ENCODE assay signal across 13 cellular contexts in genomic region chr9:14156046-14156445, GRCh38.
A peak's percentile ranks its signal among the peaks of the same experiment; 100 is the strongest.
DNase-seq lines count a peak whose midpoint lies in the region; ATAC-seq, FAIRE-seq and TF ChIP-seq lines count a peak whose summit lies in the region.
"Had no signal": no experiment of that assay in that cellular context is flagged by ENCODE, and none has a peak within 500 bp of the region (broad histone marks: within the 10 kb centered on the region; RNA-seq: fewer than 3 reads in every experiment).

No MANE protein-coding gene starts in this region.

- no peak overlapping the region for H2BK5ac ChIP-seq in mesendoderm (ENCODE audit: low read length)

- FAIRE-seq in GM12892 (lab: Jason Lieb, UNC), result peak; percentile 76

- H3K36me3 ChIP-seq in mesendoderm (ENCODE audit: control insufficient read depth, insufficient read depth, low read length), result no peaks in the 10 kb centered on the region
- H3K36me3 ChIP-seq: BLaER1 treated with 17β-estradiol and CSF1 and Interleukin-3, amounts not matched to agents 10 nM and 100 nM; left lung; tibial artery had no signal

- H3K56ac ChIP-seq in mesendoderm (ENCODE audit: low read length), result no peak overlapping the region

- no peak overlapping the region for H4K8ac ChIP-seq in mesendoderm (ENCODE audit: low read depth, low read length)

- no peak overlapping the region for H3K4me3 ChIP-seq in mesendoderm (ENCODE audit: low read length)
- H3K4me3 ChIP-seq: BLaER1 treated with 17β-estradiol and CSF1 and Interleukin-3, amounts not matched to agents 10 nM and 100 nM; left lung; tibial artery had no signal

- H3K4me1 ChIP-seq in mesendoderm (ENCODE audit: control insufficient read depth, low read depth, low read length), result no peaks in the 10 kb centered on the region
- H3K4me1 ChIP-seq: BLaER1 treated with 17β-estradiol and CSF1 and Interleukin-3, amounts not matched to agents 10 nM and 100 nM had no signal

- no peak overlapping the region for H4K5ac ChIP-seq in mesendoderm (ENCODE audit: low read length)

- no peak overlapping the region for H3K9ac ChIP-seq in mesendoderm (ENCODE audit: low read length)
- H3K9ac ChIP-seq: BLaER1 treated with 17β-estradiol and CSF1 and Interleukin-3, amounts not matched to agents 10 nM and 100 nM had no signal

- H3K18ac ChIP-seq in mesendoderm (ENCODE audit: low read length), result no peak overlapping the region

- H3K79me1 ChIP-seq in mesendoderm (ENCODE audit: low read length), result no peaks in the 10 kb centered on the region

- H3K4me2 ChIP-seq in mesendoderm (ENCODE audit: low read length), result no peak overlapping the region
- H3K4me2 ChIP-seq: BLaER1 treated with 17β-estradiol and CSF1 and Interleukin-3, amounts not matched to agents 10 nM and 100 nM had no signal

- ATAC-seq in GM19395 (IDR thresholded peaks at IDR 0.05; ENCODE audit: unreplicated experiment), result peak; percentile 98
- peak; percentile 93 for ATAC-seq in HG02852 (IDR thresholded peaks at IDR 0.05; ENCODE audit: unreplicated experiment)
- ATAC-seq in HG03558 (IDR thresholded peaks at IDR 0.05; ENCODE audit: extremely low read depth, unreplicated experiment), result peak; percentile 100
- ATAC-seq: left lung had no signal

- no peak overlapping the region for H2BK15ac ChIP-seq in mesendoderm (replicated peaks; ENCODE audit: low read depth)

- H3K4ac ChIP-seq in mesendoderm (ENCODE audit: low read depth, low read length), result no peak overlapping the region

- DNase-seq in GM12892 (ENCODE audit: insufficient read length), result no peak
- DNase-seq in hepatic stellate cell (ENCODE audit: low spot score), result no peak
- DNase-seq in activated CD4-positive, CD25-positive, alpha-beta regulatory T cell (lab: John Stamatoyannopoulos, UW), result no peak
- no peak for DNase-seq in SKM-1 treated with dmso at 0.1 percent for 144 hours (lab: John Stamatoyannopoulos, UW; ENCODE audit: unreplicated experiment)
- DNase-seq in mesendoderm, result no peak
- DNase-seq: KBM-7, left lung, T1000, tibial artery had no signal

- H2AK5ac ChIP-seq in mesendoderm (ENCODE audit: low read length), result no peak overlapping the region

- no peak for TF ChIP-seq POLR2A in GM12892 (IDR thresholded peaks at IDR 0.05; ENCODE audit: low read depth, low read length)

- no peaks in the 10 kb centered on the region for H3K79me2 ChIP-seq in mesendoderm (ENCODE audit: control insufficient read depth, insufficient read depth, low read length)

- H2BK120ac ChIP-seq in mesendoderm (ENCODE audit: low read depth, low read length), result no peak overlapping the region

- no peak overlapping the region for H3K23ac ChIP-seq in mesendoderm (ENCODE audit: low read length)

- H3K27me3 ChIP-seq in mesendoderm (ENCODE audit: insufficient read depth, low read length, poor library complexity), result no peaks in the 10 kb centered on the region
- H3K27me3 ChIP-seq: BLaER1 treated with 17β-estradiol and CSF1 and Interleukin-3, amounts not matched to agents 10 nM and 100 nM; left lung; tibial artery had no signal

- no peak overlapping the region for H3K27ac ChIP-seq in mesendoderm (ENCODE audit: low read depth, low read length)
- H3K27ac ChIP-seq: BLaER1 treated with 17β-estradiol and CSF1 and Interleukin-3, amounts not matched to agents 10 nM and 100 nM; tibial artery had no signal

- WGBS in mesendoderm (ENCODE audit: extremely low coverage, insufficient coverage, low lambda C conversion rate), result no CpG with 5 or more reads among the region's 6 CpGs
